Comparison of ENCODE assay signal across 12 cellular contexts in the genomic region with DNA sequence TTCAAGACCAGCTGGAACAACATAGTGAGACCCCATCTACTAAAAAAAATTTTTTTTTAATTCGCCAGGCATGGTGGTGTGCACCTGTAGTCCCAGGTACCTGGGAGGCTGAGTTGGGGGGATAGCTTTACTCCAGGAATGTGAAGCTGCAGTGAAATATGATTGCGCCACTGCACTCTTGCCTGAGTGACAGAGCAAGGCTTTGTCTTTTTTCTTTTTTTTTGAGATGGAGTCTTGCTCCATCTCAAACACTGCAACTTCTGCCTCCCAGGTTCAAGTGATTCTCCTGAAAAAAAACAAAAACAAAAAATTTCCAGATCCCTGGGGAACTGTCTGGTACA. TPM values are rescaled to one million over a fixed set of nuclear protein-coding genes. Genes with fewer than 3 reads are reported as not detected.
DNase-seq lines count a peak whose midpoint lies in the region; ATAC-seq and TF ChIP-seq lines count a peak whose summit lies in the region.
"Had no signal": no experiment of that assay in that cellular context is flagged by ENCODE, and none has a peak within 500 bp of the region (broad histone marks: within the 10 kb centered on the region; RNA-seq: fewer than 3 reads in every experiment).

No MANE protein-coding gene starts in this region.

- peaks cover 0 to 42% (median 16%) of the 10 kb centered on the region in 10 experiments; a peak in 13 of 20 replicates for H3K4me1 ChIP-seq in BLaER1 treated with 17β-estradiol and CSF1 and Interleukin-3, amounts not matched to agents 10 nM and 100 nM
- H3K4me1 ChIP-seq in body of pancreas = peaks cover 15% of the 10 kb centered on the region
- H3K4me1 ChIP-seq in psoas muscle = peaks cover 24% of the 10 kb centered on the region
- peaks cover 5 to 25% of the 10 kb centered on the region in 2 donors for H3K4me1 ChIP-seq in left lung
- H3K4me1 ChIP-seq: SJCRH30 had no signal

- CTCF ChIA-PET in activated naive CD4-positive, alpha-beta T cell treated with anti-CD3 and anti-CD28 coated beads for 36 hours (lab: Charles Lee) = interaction anchor here (1.0 to 1.5 kb wide), 2 partner anchors 14 to 184 kb away, joined by 6 to 9 read pairs; no protein-coding TSS in a partner anchor

- TF ChIP-seq CTCF in HFFc6 (IDR thresholded peaks at IDR 0.05) (no peak), body of pancreas (IDR thresholded peaks at IDR 0.05) (no peak), psoas muscle (IDR thresholded peaks at IDR 0.05) (no peak), left lung (IDR thresholded peaks at IDR 0.05) (no peak)

- peak overlapping the region in 5 of 11 experiments; percentile 20 to 68 (median 64); a peak in 8 of 22 replicates for H3K27ac ChIP-seq in BLaER1 treated with 17β-estradiol and CSF1 and Interleukin-3, amounts not matched to agents 10 nM and 100 nM
- H3K27ac ChIP-seq in body of pancreas (peak overlapping the region; percentile 11 to 79 (median 58)), psoas muscle (peak overlapping the region; percentile 32), left lung (peak overlapping the region in 1 of 2 donors; percentile 92)
- H3K27ac ChIP-seq: SJCRH30 had no signal

- no peak for ATAC-seq in body of pancreas
- no peak for ATAC-seq in psoas muscle
- no peak for ATAC-seq in left lung

- peak overlapping the region in 1 of 11 experiments; percentile 13; a peak in 1 of 22 replicates for H3K9ac ChIP-seq in BLaER1 treated with 17β-estradiol and CSF1 and Interleukin-3, amounts not matched to agents 10 nM and 100 nM

- no peaks in the 10 kb centered on the region for H3K9me3 Mint-ChIP-seq in HFFc6
- no peaks in the 10 kb centered on the region for H3K9me3 Mint-ChIP-seq in activated naive CD4-positive, alpha-beta T cell treated with anti-CD3 and anti-CD28 coated beads for 36 hours
- H3K9me3 Mint-ChIP-seq: activated CD4-positive, alpha-beta T cell treated with anti-CD3 and anti-CD28 coated beads, Interleukin-2, amount 10 ng/mL, durations not matched to agents 24 days and 14 days; naive B cell had no signal

- no peak overlapping the region for H3K4me3 ChIP-seq in BLaER1 treated with 17β-estradiol and CSF1 and Interleukin-3, amounts not matched to agents 10 nM and 100 nM
- no peak overlapping the region for H3K4me3 ChIP-seq in body of pancreas
- no peak overlapping the region for H3K4me3 ChIP-seq in psoas muscle
- H3K4me3 ChIP-seq in left lung = no peak overlapping the region
- H3K4me3 ChIP-seq: esophagus muscularis mucosa, SJCRH30 had no signal

- intact Hi-C loops in body of pancreas (cut with DNase I) = no loop called here
- intact Hi-C loops in psoas muscle (cut with DNase I) = no loop called here
- intact Hi-C loops in left lung (cut with DNase I) = no loop called here
- intact Hi-C loops in activated naive CD4-positive, alpha-beta T cell treated with anti-CD3 and anti-CD28 coated beads for 36 hours (cut with micrococcal nuclease) = loop anchor here (1.0 to 5.0 kb wide), 4 partner anchors 17 to 266 kb away; a partner anchor contains a TSS

- TF ChIP-seq POLR2A in body of pancreas (IDR thresholded peaks at IDR 0.05) = no peak

- no peaks in the 10 kb centered on the region; the same call in 1 of the 2 replicates for H3K27me3 Mint-ChIP-seq in HFFc6 (ENCODE audit: insufficient read depth)
- H3K27me3 Mint-ChIP-seq in activated naive CD4-positive, alpha-beta T cell treated with anti-CD3 and anti-CD28 coated beads for 36 hours (ENCODE audit: low read depth) = no peaks in the 10 kb centered on the region
- H3K27me3 Mint-ChIP-seq: activated CD4-positive, alpha-beta T cell treated with anti-CD3 and anti-CD28 coated beads, Interleukin-2, amount 10 ng/mL, durations not matched to agents 24 days and 14 days; naive B cell had no signal

- H3K27ac Mint-ChIP-seq in HFFc6 = peak overlapping the region; percentile 50
- H3K27ac Mint-ChIP-seq in activated naive CD4-positive, alpha-beta T cell treated with anti-CD3 and anti-CD28 coated beads for 36 hours = no peak overlapping the region
- H3K27ac Mint-ChIP-seq: naive B cell had no signal

- DNase-seq in HFFc6 (no peak), body of pancreas (no peak), psoas muscle (no peak), left lung (no peak), A172 (ENCODE audit: low spot score) (no peak)
- no peak for DNase-seq in activated naive CD4-positive, alpha-beta T cell treated with anti-CD3 and anti-CD28 coated beads for 36 hours
- DNase-seq: naive B cell, NCI-H1417 treated with DMSO at 0.1 percent for 48 hours had no signal

- 92 to 97% methylated on average over 2 of the region's 2 CpGs for WGBS in body of pancreas, 2 donors
- 96 to 100% (median 98%) methylated on average over 2 of the region's 2 CpGs for WGBS in psoas muscle, 3 donors

- no peak overlapping the region for H3K4me3 Mint-ChIP-seq in HFFc6
- H3K4me3 Mint-ChIP-seq in activated naive CD4-positive, alpha-beta T cell treated with anti-CD3 and anti-CD28 coated beads for 36 hours = no peak overlapping the region
- H3K4me3 Mint-ChIP-seq: activated CD4-positive, alpha-beta T cell treated with anti-CD3 and anti-CD28 coated beads, Interleukin-2, amount 10 ng/mL, durations not matched to agents 24 days and 14 days; naive B cell had no signal

- peaks cover 75 to 100% (median 95%) of the 10 kb centered on the region in 11 experiments for H3K36me3 ChIP-seq in BLaER1 treated with 17β-estradiol and CSF1 and Interleukin-3, amounts not matched to agents 10 nM and 100 nM
- H3K36me3 ChIP-seq in body of pancreas (replicated peaks in 1 of 2; ENCODE audit: insufficient read depth in 1 of 2, low read depth in 2 of 2) (peaks cover 0 to 6% of the 10 kb centered on the region in 2 donors), psoas muscle (ENCODE audit: insufficient read depth in 1 of 2, low read depth in 1 of 2) (peaks cover 7 to 74% of the 10 kb centered on the region in 2 donors), left lung (peaks cover 0 to 88% of the 10 kb centered on the region in 2 donors)

- H3K4me2 ChIP-seq in BLaER1 treated with 17β-estradiol and CSF1 and Interleukin-3, amounts not matched to agents 10 nM and 100 nM = peak overlapping the region in 6 of 11 experiments; percentile 1 to 89 (median 64); a peak in 12 of 22 replicates

- H3K36me3 Mint-ChIP-seq in HFFc6 (ENCODE audit: low read depth) = peaks cover 36% of the 10 kb centered on the region
- H3K36me3 Mint-ChIP-seq in activated naive CD4-positive, alpha-beta T cell treated with anti-CD3 and anti-CD28 coated beads for 36 hours (ENCODE audit: low read depth) = peaks cover 41% of the 10 kb centered on the region

- H3K9me3 ChIP-seq in BLaER1 treated with 17β-estradiol and CSF1 and Interleukin-3, amounts not matched to agents 10 nM and 100 nM (replicated peaks in 1 of 11) = no peaks in the 10 kb centered on the region
- no peaks in the 10 kb centered on the region for H3K9me3 ChIP-seq in body of pancreas
- H3K9me3 ChIP-seq in psoas muscle = no peaks in the 10 kb centered on the region
- no peaks in the 10 kb centered on the region for H3K9me3 ChIP-seq in left lung
- H3K9me3 ChIP-seq: esophagus muscularis mucosa, SJCRH30 had no signal

- peaks cover 0 to 21% (median 0%) of the 10 kb centered on the region in 11 experiments; a peak in 6 of 22 replicates for H4K20me1 ChIP-seq in BLaER1 treated with 17β-estradiol and CSF1 and Interleukin-3, amounts not matched to agents 10 nM and 100 nM

- H3K27me3 ChIP-seq in BLaER1 treated with 17β-estradiol and CSF1 and Interleukin-3, amounts not matched to agents 10 nM and 100 nM = no peaks in the 10 kb centered on the region
- H3K27me3 ChIP-seq in body of pancreas (no peaks in the 10 kb centered on the region), psoas muscle (ENCODE audit: insufficient read depth in 3 of 3, low read length in 2 of 3) (no peaks in the 10 kb centered on the region), left lung (no peaks in the 10 kb centered on the region)
- H3K27me3 ChIP-seq: esophagus muscularis mucosa, SJCRH30 had no signal

- peaks cover 24% of the 10 kb centered on the region for H3K4me1 Mint-ChIP-seq in HFFc6 (ENCODE audit: low read depth)
- peaks cover 15% of the 10 kb centered on the region for H3K4me1 Mint-ChIP-seq in activated naive CD4-positive, alpha-beta T cell treated with anti-CD3 and anti-CD28 coated beads for 36 hours (ENCODE audit: low read depth)

RNA-seq across cellular contexts. Expression of a gene that starts 16.3 kb away (rescaled TPM):
- 10 to 100 TPM; 60.1 to 73.6 (median 66.4) TPM for total RNA-seq in HFFc6 (2021; fragmentation: NEBNext Ultra II Directional; extraction: Animal tissue kit (Norgen Biotek cat#: 25700))
- total RNA-seq in body of pancreas = 10 to 100 TPM; 34.3 to 42.0 TPM
- 10 to 100 TPM; 47.1 to 58.6 (median 54.6) TPM for total RNA-seq in psoas muscle
- polyA plus RNA-seq in psoas muscle = 10 to 100 TPM; 45.7 to 46.7 (median 45.7) TPM
- 10 to 100 TPM; 55.7 to 57.4 TPM for total RNA-seq in left lung
- total RNA-seq in activated naive CD4-positive, alpha-beta T cell treated with anti-CD3 and anti-CD28 coated beads for 36 hours = 10 to 100 TPM; 57.6 to 60.4 TPM
- total RNA-seq in A172 (2014; rRNA removed; shearing (Covaris generic)) = 15.4 and 16.7 TPM in 2 replicates

RNA-seq across cellular contexts. Expression of a gene that starts 54.6 kb away (rescaled TPM):
- 100 to 1,000 TPM; 137 to 153 (median 150) TPM for total RNA-seq in HFFc6 (2021; fragmentation: NEBNext Ultra II Directional; extraction: Animal tissue kit (Norgen Biotek cat#: 25700))
- 10 to 100 TPM; 21.0 to 27.4 TPM for total RNA-seq in body of pancreas
- 100 to 1,000 TPM; 247 to 422 (median 337) TPM for total RNA-seq in psoas muscle
- 100 to 1,000 TPM; 411 to 533 (median 483) TPM for polyA plus RNA-seq in psoas muscle
- 100 to 1,000 TPM in 1 of 2 donors, 10 to 100 TPM in 1; 77.4 to 154 TPM for total RNA-seq in left lung
- total RNA-seq in activated naive CD4-positive, alpha-beta T cell treated with anti-CD3 and anti-CD28 coated beads for 36 hours = 100 to 1,000 TPM; 106 to 108 TPM
- total RNA-seq in A172 (2014; rRNA removed; shearing (Covaris generic)) = 63.4 and 63.8 TPM in 2 replicates

RNA-seq across cellular contexts. Expression of a gene that starts 55.0 kb away (rescaled TPM):
- total RNA-seq in HFFc6 (2021; fragmentation: NEBNext Ultra II Directional; extraction: Animal tissue kit (Norgen Biotek cat#: 25700)) = 10 to 100 TPM; 24.9 to 28.6 (median 26.1) TPM
- total RNA-seq in body of pancreas (1 to 10 TPM; 9.1 to 9.9 TPM), psoas muscle (10 to 100 TPM; 12.1 to 32.0 (median 21.8) TPM), left lung (10 to 100 TPM; 20.4 to 22.6 TPM)
- polyA plus RNA-seq in psoas muscle = 10 to 100 TPM; 27.6 to 46.1 (median 38.0) TPM
- total RNA-seq in activated naive CD4-positive, alpha-beta T cell treated with anti-CD3 and anti-CD28 coated beads for 36 hours = 10 to 100 TPM; 14.3 to 15.3 TPM
- 12.0 and 22.0 TPM in 2 replicates for total RNA-seq in A172 (2014; rRNA removed; shearing (Covaris generic))
